In genomic region chr15:44971036-44971435, GRCh38 we compare ENCODE assay signal across 22 cellular contexts. TPM values are rescaled to one million over a fixed set of nuclear protein-coding genes. Genes with fewer than 3 reads are reported as not detected.
DNase-seq lines count a peak whose midpoint lies in the region; ATAC-seq, FAIRE-seq and TF ChIP-seq lines count a peak whose summit lies in the region.
"Had no signal": no experiment of that assay in that cellular context is flagged by ENCODE, and none has a peak within 500 bp of the region (broad histone marks: within the 10 kb centered on the region; RNA-seq: fewer than 3 reads in every experiment).

No MANE protein-coding gene starts in this region.

- H3K56ac ChIP-seq in mesendoderm (ENCODE audit: low read length): no peak overlapping the region

- no peak overlapping the region for H3K18ac ChIP-seq in mesendoderm (ENCODE audit: low read length)

- H3K79me2 ChIP-seq in mesendoderm (ENCODE audit: control insufficient read depth, insufficient read depth, low read length): no peaks in the 10 kb centered on the region

- no peak overlapping the region for H2BK120ac ChIP-seq in mesendoderm (ENCODE audit: low read depth, low read length)

- no peak overlapping the region for H2AK5ac ChIP-seq in mesendoderm (ENCODE audit: low read length)

- H3K4ac ChIP-seq in mesendoderm (ENCODE audit: low read depth, low read length): no peak overlapping the region

- no CpG with 5 or more reads among the region's 6 CpGs for WGBS in mesendoderm (ENCODE audit: extremely low coverage, insufficient coverage, low lambda C conversion rate)

- no peaks in the 10 kb centered on the region for H3K79me1 ChIP-seq in mesendoderm (ENCODE audit: low read length)

- DNase-seq in NCI-H345 (lab: John Stamatoyannopoulos, UW): peak; percentile 8
- DNase-seq in NCI-H345 treated with DMSO at 0.1 percent for 48 hours (lab: John Stamatoyannopoulos, UW; ENCODE audit: unreplicated experiment): no peak
- peak; percentile 48 for DNase-seq in NCI-H2029 (lab: John Stamatoyannopoulos, UW)
- DNase-seq in NCI-H526 treated with DMSO at 0.1 percent for 48 hours (lab: John Stamatoyannopoulos, UW): peak; percentile 30
- DNase-seq in mesendoderm: peak; percentile 0
- no peak for DNase-seq in kidney
- no peak for DNase-seq in left ventricle myocardium inferior
- DNase-seq: CD4-positive, alpha-beta T cell; DMS79; HFFc6; KG1; NCI-H1694; NCI-H69; OCI-M1; Right ventricle myocardium superior had no signal

- H2BK5ac ChIP-seq in mesendoderm (ENCODE audit: low read length): no peak overlapping the region

- no peak overlapping the region for H4K5ac ChIP-seq in mesendoderm (ENCODE audit: low read length)

- H4K8ac ChIP-seq in mesendoderm (ENCODE audit: low read depth, low read length): no peak overlapping the region

- FAIRE-seq in kidney (lab: Jason Lieb, UNC): no peak
- FAIRE-seq: A549, GM12892, H54, HepG2 had no signal

- H3K9me3 ChIP-seq in kidney (ENCODE audit: control insufficient read depth in 1 of 2, low read length in 2 of 2) (no peaks in the 10 kb centered on the region), left ventricle myocardium inferior (replicated peaks) (no peaks in the 10 kb centered on the region)
- H3K9me3 ChIP-seq: A549 had no signal

- H3K4me3 ChIP-seq in mesendoderm (ENCODE audit: low read length): no peak overlapping the region
- no peak overlapping the region for H3K4me3 ChIP-seq in kidney (ENCODE audit: low read length in 2 of 2)
- no peak overlapping the region for H3K4me3 ChIP-seq in left ventricle myocardium inferior
- H3K4me3 ChIP-seq: A549, SK-N-MC had no signal

- no peak overlapping the region for H3K4me2 ChIP-seq in mesendoderm (ENCODE audit: low read length)
- H3K4me2 ChIP-seq: A549 had no signal

- intact Hi-C loops in kidney (cut with DNase I): no loop called here
- intact Hi-C loops in left ventricle myocardium inferior (cut with micrococcal nuclease): no loop called here

- H3K36me3 ChIP-seq in mesendoderm (ENCODE audit: control insufficient read depth, insufficient read depth, low read length) (no peaks in the 10 kb centered on the region), kidney (ENCODE audit: control insufficient read depth in 1 of 2, insufficient read depth in 2 of 2, low read length in 2 of 2) (no peaks in the 10 kb centered on the region), left ventricle myocardium inferior (no peaks in the 10 kb centered on the region)

- H3K9ac ChIP-seq in mesendoderm (ENCODE audit: low read length): no peak overlapping the region
- H3K9ac ChIP-seq in kidney (ENCODE audit: low read length in 2 of 2): no peak overlapping the region

- H3K27me3 ChIP-seq in mesendoderm (ENCODE audit: insufficient read depth, low read length, poor library complexity) (no peaks in the 10 kb centered on the region), left ventricle myocardium inferior (ENCODE audit: low read depth) (peaks cover 11% of the 10 kb centered on the region)

- no peaks in the 10 kb centered on the region for H3K4me1 ChIP-seq in mesendoderm (ENCODE audit: control insufficient read depth, low read depth, low read length)
- H3K4me1 ChIP-seq in kidney (ENCODE audit: control insufficient read depth in 1 of 2, insufficient read depth in 1 of 2, low read depth in 1 of 2, low read length in 2 of 2): no peaks in the 10 kb centered on the region
- H3K4me1 ChIP-seq in left ventricle myocardium inferior: no peaks in the 10 kb centered on the region
- H3K4me1 ChIP-seq: A549 had no signal

- no peak overlapping the region for H2BK15ac ChIP-seq in mesendoderm (replicated peaks; ENCODE audit: low read depth)

- H3K23ac ChIP-seq in mesendoderm (ENCODE audit: low read length): no peak overlapping the region

- TF ChIP-seq CTCF in kidney (IDR thresholded peaks at IDR 0.05; ENCODE audit: borderline replicate concordance, extremely low read depth, insufficient read depth): no peak
- no peak for TF ChIP-seq CTCF in left ventricle myocardium inferior (IDR thresholded peaks at IDR 0.05; ENCODE audit: borderline replicate concordance)

- ATAC-seq in GM19452 (IDR thresholded peaks at IDR 0.05; ENCODE audit: unreplicated experiment): no peak
- ATAC-seq: A549, HepG2 had no signal

- H3K27ac ChIP-seq in mesendoderm (ENCODE audit: low read depth, low read length) (no peak overlapping the region), kidney (ENCODE audit: low read depth in 2 of 2, low read length in 2 of 2) (no peak overlapping the region), left ventricle myocardium inferior (replicated peaks) (no peak overlapping the region)
- H3K27ac ChIP-seq: A549, SK-N-MC had no signal

RNA-seq across cellular contexts. Expression of gene TERB2, which starts 14.5 kb away (rescaled TPM):
- polyA plus RNA-seq in mesendoderm (2013, experiment 1 of 2): not detected
- polyA plus RNA-seq in mesendoderm (2013, experiment 2 of 2): not detected
- not detected for total RNA-seq in kidney
- not detected for polyA plus RNA-seq in kidney (ENCODE audit: insufficient read depth, low read depth, low replicate concordance)
- not detected for total RNA-seq in left ventricle myocardium inferior
- total RNA-seq: CD4-positive, alpha-beta T cell; HepG2; HFFc6; Right ventricle myocardium superior had no signal
- polyA plus RNA-seq: A549, BJ, HepG2 had no signal

RNA-seq across cellular contexts. Expression of gene SORD, which starts 52.0 kb away (rescaled TPM):
- 35.9 TPM for polyA plus RNA-seq in mesendoderm (2013, experiment 1 of 2)
- polyA plus RNA-seq in mesendoderm (2013, experiment 2 of 2): 36.4 TPM
- total RNA-seq in kidney (14.2 TPM), left ventricle myocardium inferior (13.6 TPM)
- 83.0 TPM for polyA plus RNA-seq in kidney (ENCODE audit: insufficient read depth, low read depth, low replicate concordance)

Comparison
In these comparisons a context has a peak if more than half of its experiments do, and no peak if none do; other contexts are left out.
1. DNase-seq: peak in NCI-H345 (single experiment), NCI-H2029 (single experiment), NCI-H526 treated with DMSO at 0.1 percent for 48 hours (single experiment) and mesendoderm (single experiment); none in NCI-H345 treated with DMSO at 0.1 percent for 48 hours (single experiment), kidney (single experiment) and left ventricle myocardium inferior (single experiment).